ENCODE assay signal across 16 cellular contexts in the genomic region with DNA sequence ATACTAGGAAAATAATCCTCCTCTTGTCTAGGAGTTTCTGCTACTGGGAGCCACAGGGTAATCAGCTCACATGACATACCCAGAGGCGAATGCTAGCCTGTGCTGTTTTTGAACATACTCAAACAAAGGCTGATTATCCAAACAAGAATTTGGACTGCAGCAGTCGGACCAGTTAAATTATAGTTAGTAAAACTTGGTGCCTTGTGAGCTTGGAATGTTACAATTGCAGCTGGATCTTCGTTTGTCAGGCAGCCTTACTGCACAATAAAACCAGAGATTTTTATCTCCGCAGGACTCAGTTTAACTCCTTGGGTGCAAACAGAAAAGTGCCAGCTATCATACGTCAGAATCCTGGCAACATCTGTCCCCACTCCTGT.
DNase-seq lines count a peak whose midpoint lies in the region; ATAC-seq and TF ChIP-seq lines count a peak whose summit lies in the region.
"Had no signal": no experiment of that assay in that cellular context is flagged by ENCODE, and none has a peak within 500 bp of the region (broad histone marks: within the 10 kb centered on the region; RNA-seq: fewer than 3 reads in every experiment).

No MANE protein-coding gene starts in this region.

- peak overlapping the region; percentile 2 for H3K4me2 ChIP-seq in osteoblast (ENCODE audit: insufficient read depth, low read length)
- H3K4me2 ChIP-seq: PC-9 had no signal

- DNase-seq in COLO829 (ENCODE audit: low spot score): peak; percentile 94
- DNase-seq in SJCRH30: peak; percentile 74 to 86
- DNase-seq in fibroblast of pulmonary artery (ENCODE audit: low read depth): peak; percentile 50
- no peak for DNase-seq in osteoblast (ENCODE audit: insufficient read length, low spot score, missing footprints)
- no peak for DNase-seq in hepatic stellate cell (ENCODE audit: low spot score)
- DNase-seq in T-helper 2 cell: no peak
- no peak for DNase-seq in T-helper 9 cell
- DNase-seq: activated CD4-positive, alpha-beta T cell treated with anti-CD3 and anti-CD28 coated beads for 1 hour; activated naive CD4-positive, alpha-beta T cell treated with anti-CD3 and anti-CD28 coated beads for 36 hours; DMS53; NCI-H1092 treated with DMSO at 0.1 percent for 48 hours; PC-9; uterus had no signal

- H3K9me3 ChIP-seq in SJCRH30 (replicated peaks) (no peaks in the 10 kb centered on the region), osteoblast (ENCODE audit: low read depth, low read length) (peaks cover 2% of the 10 kb centered on the region)
- H3K9me3 ChIP-seq: uterus had no signal

- H3K27me3 ChIP-seq in SJCRH30: no peaks in the 10 kb centered on the region
- no peaks in the 10 kb centered on the region for H3K27me3 ChIP-seq in osteoblast (ENCODE audit: insufficient read depth, low read length)
- H3K27me3 ChIP-seq: uterus had no signal

- H3K4me3 ChIP-seq in SJCRH30: peak overlapping the region; percentile 30
- H3K4me3 ChIP-seq in fibroblast of pulmonary artery (replicated peaks; ENCODE audit: low read depth, low read length): no peak overlapping the region
- no peak overlapping the region for H3K4me3 ChIP-seq in osteoblast (ENCODE audit: insufficient read depth, low read length)
- H3K4me3 ChIP-seq: PC-9, uterus had no signal

- no peaks in the 10 kb centered on the region for H3K36me3 ChIP-seq in SJCRH30
- H3K36me3 ChIP-seq in osteoblast (ENCODE audit: insufficient read depth, low read length): no peaks in the 10 kb centered on the region
- H3K36me3 ChIP-seq: uterus had no signal

- no peaks in the 10 kb centered on the region for H4K20me1 ChIP-seq in osteoblast (ENCODE audit: insufficient read depth, low read length)

- peak overlapping the region; percentile 51 for H2AFZ ChIP-seq in osteoblast (ENCODE audit: low read length)
- H2AFZ ChIP-seq: PC-9 had no signal

- peaks cover 51% of the 10 kb centered on the region for H3K4me1 ChIP-seq in SJCRH30
- peaks cover 36% of the 10 kb centered on the region for H3K4me1 ChIP-seq in osteoblast (ENCODE audit: insufficient read depth, low read length)
- H3K4me1 ChIP-seq: uterus had no signal

- no peak for ATAC-seq in GM18907 (IDR thresholded peaks at IDR 0.05; ENCODE audit: unreplicated experiment)
- ATAC-seq: esophagus mucosa, HCT116 had no signal

- H3K79me2 ChIP-seq in osteoblast (ENCODE audit: insufficient read depth, low read length): no peaks in the 10 kb centered on the region

- H3K27ac ChIP-seq in SJCRH30: peak overlapping the region; percentile 77
- peak overlapping the region; percentile 56 for H3K27ac ChIP-seq in osteoblast (ENCODE audit: low read depth, low read length)
- H3K27ac ChIP-seq: PC-9 had no signal

- no peak for TF ChIP-seq CTCF in fibroblast of pulmonary artery (IDR thresholded peaks at IDR 0.05; ENCODE audit: low read length, missing control alignments)
- no peak for TF ChIP-seq CTCF in osteoblast (IDR thresholded peaks at IDR 0.05; ENCODE audit: extremely low read depth, low read depth, low read length)

Comparison
In these comparisons a context has a peak if more than half of its experiments do, and no peak if none do; other contexts are left out.
1. DNase-seq: peak in COLO829 (single experiment), SJCRH30 (2 of 2) and fibroblast of pulmonary artery (single experiment); none in osteoblast (single experiment), hepatic stellate cell (single experiment), T-helper 2 cell (0 of 5) and T-helper 9 cell (single experiment).